19 cellular contexts compared by ENCODE assay signal in genomic region chr3:151768393-151768930, GRCh38. TPM values are rescaled to one million over a fixed set of nuclear protein-coding genes. Genes with fewer than 3 reads are reported as not detected.
"Had no signal": no experiment of that assay in that cellular context is flagged by ENCODE, and none has a peak within 500 bp of the region (broad histone marks: within the 10 kb centered on the region; RNA-seq: fewer than 3 reads in every experiment).

No MANE protein-coding gene starts in this region.

- H3K4me1 ChIP-seq: neural progenitor cell, parathyroid adenoma had no signal

- H3K36me3 ChIP-seq: ascending aorta, gastroesophageal sphincter, neural progenitor cell, uterus had no signal

- H2AFZ ChIP-seq: neural progenitor cell, parathyroid adenoma had no signal

- H3K79me2 ChIP-seq: parathyroid adenoma had no signal

- H3K4me2 ChIP-seq: neural progenitor cell had no signal

- H3K27me3 ChIP-seq: ascending aorta, gastroesophageal sphincter, neural progenitor cell, uterus had no signal

- ATAC-seq: activated naive CD8-positive, alpha-beta T cell treated with anti-CD3 and anti-CD28 coated beads, Interleukin-2, amount 50 U/mL, for 24 hours; gastroesophageal sphincter; left ventricle myocardium superior; stimulated activated naive CD8-positive, alpha-beta T cell treated with anti-CD3 and anti-CD28 coated beads, Interleukin-15, amount 100 ng/mL, for 72 hours; WTC11 had no signal

- H3K9me3 ChIP-seq: ascending aorta, gastroesophageal sphincter, uterus had no signal

- DNase-seq: activated CD4-positive, alpha-beta T cell treated with anti-CD3 and anti-CD28 coated beads for 48 hours; activated naive CD4-positive, alpha-beta T cell treated with Interleukin-2 at 50 U/mL for 16 hours; activated naive CD8-positive, alpha-beta T cell treated with anti-CD3 and anti-CD28 coated beads, Interleukin-2, amount 50 U/mL, for 24 hours; effector CD4-positive, alpha-beta T cell; left ventricle myocardium superior; mesendoderm; stimulated activated CD4-positive, alpha-beta T cell treated with anti-CD3 and anti-CD28 coated beads, Interleukin-4, amount 100 ng/mL, for 4 hours; stimulated activated naive CD8-positive, alpha-beta T cell treated with anti-CD3 and anti-CD28 coated beads, Interleukin-15, amount 100 ng/mL, for 72 hours; uterus had no signal

- H3K27ac ChIP-seq: neural progenitor cell, parathyroid adenoma had no signal

- H3K4me3 ChIP-seq: ascending aorta, gastroesophageal sphincter, neural progenitor cell, uterus had no signal

- H3K9ac ChIP-seq: neural progenitor cell, parathyroid adenoma had no signal

RNA-seq across cellular contexts. Expression of gene AADACL2, which starts 34.7 kb away (rescaled TPM):
- total RNA-seq: ascending aorta, fibroblast of lung, kidney epithelial cell, left ventricle myocardium superior, myocyte, renal cortical epithelial cell, skeletal muscle tissue, WTC11 had no signal
- polyA plus RNA-seq: fibroblast of lung had no signal

RNA-seq across cellular contexts. Expression of gene AADAC, which starts 45.5 kb away (rescaled TPM):
- total RNA-seq: kidney epithelial cell, myocyte, renal cortical epithelial cell had no signal
- polyA plus RNA-seq: fibroblast of lung had no signal
